In the genomic region with DNA sequence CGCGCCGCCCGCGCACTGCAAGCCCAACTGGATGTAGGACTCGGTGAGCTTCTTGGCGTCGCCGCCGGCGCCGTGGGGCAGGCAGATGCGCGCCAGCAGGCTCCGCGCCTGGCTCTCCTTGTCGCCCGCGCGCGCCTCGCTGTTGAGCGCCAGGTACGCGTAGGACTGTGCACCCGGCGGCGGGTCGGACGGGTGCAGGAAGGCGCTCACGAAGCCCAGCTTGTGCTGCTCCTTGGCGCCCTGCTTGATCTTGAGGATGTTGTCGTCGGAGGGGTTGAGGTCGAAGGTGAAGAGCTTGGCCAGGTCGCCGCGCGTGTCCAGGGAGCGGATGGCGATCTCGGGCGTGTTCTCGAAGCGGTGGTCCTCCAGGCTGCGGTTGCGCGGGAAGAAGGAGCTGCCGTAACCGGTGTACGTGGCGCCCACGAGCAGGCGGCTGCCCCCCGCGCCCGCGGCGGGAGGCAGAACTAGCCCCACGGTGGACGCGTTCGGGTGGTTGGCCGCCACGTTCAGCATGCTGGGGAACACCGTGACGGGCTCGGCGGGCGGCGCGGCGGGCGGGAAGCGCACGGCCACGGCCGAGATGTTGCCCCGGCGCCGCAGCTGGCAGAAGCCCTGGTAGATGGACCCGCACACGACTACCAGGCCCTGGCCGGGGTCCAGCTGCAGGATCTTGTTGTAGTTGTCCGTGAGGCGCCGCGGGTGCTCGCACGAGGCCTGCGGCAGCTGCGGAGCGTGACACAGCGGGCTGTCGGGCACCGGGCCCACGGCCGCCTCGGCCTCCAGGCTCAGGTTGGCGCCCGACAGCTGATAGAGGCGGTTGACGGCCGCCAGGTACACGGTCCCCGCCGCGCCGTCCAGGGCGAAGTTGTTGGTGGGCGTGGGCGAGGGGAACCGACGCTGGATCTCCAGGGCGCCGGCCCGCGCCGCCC, we compare ENCODE assay signal across 8 cellular contexts. TPM values are rescaled to one million over a fixed set of nuclear protein-coding genes. Genes with fewer than 3 reads are reported as not detected.
DNase-seq lines count a peak whose midpoint lies in the region; ATAC-seq and TF ChIP-seq lines count a peak whose summit lies in the region.

No MANE protein-coding gene starts in this region.

- H3K27me3 ChIP-seq in ACC112 (ENCODE audit: insufficient read depth, low read length) (no peaks in the 10 kb centered on the region), H9 (ENCODE audit: insufficient read depth, low read length) (peaks cover 6% of the 10 kb centered on the region; the same call in 1 of the 2 replicates), Peyer's patch (peaks cover 0 to 6% of the 10 kb centered on the region in 2 donors), rectal smooth muscle tissue (ENCODE audit: control insufficient read depth, insufficient read depth, low read length) (peaks cover 4% of the 10 kb centered on the region)

- H3K27me3 Mint-ChIP-seq in H9 (ENCODE audit: low read depth) = peaks cover 38% of the 10 kb centered on the region
- peaks cover 68% of the 10 kb centered on the region for H3K27me3 Mint-ChIP-seq in activated naive CD8-positive, alpha-beta T cell treated with anti-CD3 and anti-CD28 coated beads, Interleukin-2, amount 10 ng/mL, durations not matched to agents 7 days and 5 days

- H2BK15ac ChIP-seq in H9 (ENCODE audit: low read depth, low read length) = no peak overlapping the region

- H3K9me3 ChIP-seq in H9 (ENCODE audit: control insufficient read depth, low read depth, low read length) (no peaks in the 10 kb centered on the region), Peyer's patch (no peaks in the 10 kb centered on the region)

- no peak overlapping the region for H3K27ac Mint-ChIP-seq in H9
- peak overlapping the region; percentile 75 for H3K27ac Mint-ChIP-seq in activated naive CD8-positive, alpha-beta T cell treated with anti-CD3 and anti-CD28 coated beads, Interleukin-2, amount 10 ng/mL, durations not matched to agents 7 days and 5 days

- no peak overlapping the region for H2BK12ac ChIP-seq in H9 (ENCODE audit: insufficient read length, low read depth, low read length)

- H3K9me3 Mint-ChIP-seq in H9 = peaks cover 2 to 3% of the 10 kb centered on the region in 2 experiments; a peak in 2 of 5 replicates
- H3K9me3 Mint-ChIP-seq in activated naive CD8-positive, alpha-beta T cell treated with anti-CD3 and anti-CD28 coated beads, Interleukin-2, amount 10 ng/mL, durations not matched to agents 7 days and 5 days = no peaks in the 10 kb centered on the region

- no peak overlapping the region for H2AK5ac ChIP-seq in H9 (ENCODE audit: insufficient read length, low read length)

- no CpG with 5 or more reads among the region's 120 CpGs for WGBS in H9 (ENCODE audit: extremely low coverage, insufficient read length, low lambda C conversion rate)

- H3T11ph ChIP-seq in H9 (ENCODE audit: low read length) = no peak overlapping the region

- no peak overlapping the region for H2BK120ac ChIP-seq in H9 (ENCODE audit: low read depth, low read length, poor library complexity, severe bottlenecking)

- H3K4me2 ChIP-seq in H9 (ENCODE audit: insufficient read depth, insufficient read length, low read length) = peak overlapping the region; percentile 48

- intact Hi-C loops in left cardiac atrium (cut with DNase I) = no loop called here

- H3K23ac ChIP-seq in H9 (ENCODE audit: insufficient read length, low read depth, low read length) = no peak overlapping the region

- peaks cover 0 to 3% (median 0%) of the 10 kb centered on the region in 3 experiments; a peak in 2 of 7 replicates for H3K36me3 Mint-ChIP-seq in H9 (ENCODE audit: insufficient read depth in 1 of 3, low read depth in 3 of 3)
- H3K36me3 Mint-ChIP-seq in activated naive CD8-positive, alpha-beta T cell treated with anti-CD3 and anti-CD28 coated beads, Interleukin-2, amount 10 ng/mL, durations not matched to agents 7 days and 5 days = peaks cover 1% of the 10 kb centered on the region

- H3K14ac ChIP-seq in H9 (ENCODE audit: insufficient read depth, low read length) = no peak overlapping the region; the same call in 1 of the 2 replicates

- DNase-seq in H9 (peak; percentile 58), Peyer's patch (peak in 2 of 3 donors; percentile 51 to 66), left cardiac atrium (peak; percentile 69), DMS153 treated with DMSO at 0.1 percent for 48 hours (lab: John Stamatoyannopoulos, UW; ENCODE audit: unreplicated experiment) (no peak)
- DNase-seq in activated naive CD8-positive, alpha-beta T cell treated with anti-CD3 and anti-CD28 coated beads, Interleukin-2, amount 10 ng/mL, durations not matched to agents 7 days and 5 days = peak; percentile 59

- no peak overlapping the region for H3K18ac ChIP-seq in H9 (ENCODE audit: insufficient read length, low read depth, low read length)

- no peaks in the 10 kb centered on the region for H3K79me1 ChIP-seq in H9 (ENCODE audit: insufficient read depth, low read depth, low read length, poor library complexity, severe bottlenecking)

- no peak overlapping the region for H3K4ac ChIP-seq in H9 (ENCODE audit: low read depth, low read length)

- H2BK5ac ChIP-seq in H9 (ENCODE audit: insufficient read length, low read length) = no peak overlapping the region

- H3K79me2 ChIP-seq in ACC112 (ENCODE audit: control insufficient read depth, insufficient read depth, low read length, unreplicated experiment) (peaks cover 54% of the 10 kb centered on the region), H9 (ENCODE audit: insufficient read depth, low read length) (peaks cover 3% of the 10 kb centered on the region; the same call in 1 of the 2 replicates)

- no peaks in the 10 kb centered on the region for H4K20me1 ChIP-seq in H9 (ENCODE audit: control insufficient read depth, insufficient read depth, insufficient read length)

- H3K23me2 ChIP-seq in H9 (ENCODE audit: insufficient read length, low read depth, low read length, poor library complexity, severe bottlenecking) = peaks cover 12% of the 10 kb centered on the region

- no peak overlapping the region for H4K91ac ChIP-seq in H9 (ENCODE audit: insufficient read length, low read depth, low read length)

- no peak overlapping the region for H3K56ac ChIP-seq in H9 (ENCODE audit: insufficient read length, low read depth, low read length)

- H4K8ac ChIP-seq in H9 (replicated peaks; ENCODE audit: insufficient read length, low read depth, low read length) = no peak overlapping the region

- H3K4me3 Mint-ChIP-seq in H9 = peak overlapping the region; percentile 81 to 93
- peak overlapping the region; percentile 86 for H3K4me3 Mint-ChIP-seq in activated naive CD8-positive, alpha-beta T cell treated with anti-CD3 and anti-CD28 coated beads, Interleukin-2, amount 10 ng/mL, durations not matched to agents 7 days and 5 days

- H3K9ac ChIP-seq in H9 (ENCODE audit: extremely low read depth, insufficient read length, low read length) (peak overlapping the region; percentile 3), rectal smooth muscle tissue (ENCODE audit: low read length) (peak overlapping the region; percentile 19)

- no peak overlapping the region for H2BK20ac ChIP-seq in H9 (ENCODE audit: low read depth, low read length, poor library complexity, severe bottlenecking)

- peak; percentile 58 for ATAC-seq in activated naive CD8-positive, alpha-beta T cell treated with anti-CD3 and anti-CD28 coated beads, Interleukin-2, amount 10 ng/mL, durations not matched to agents 7 days and 5 days (ENCODE audit: low read depth)
- ATAC-seq in left cardiac atrium = peak; percentile 5 to 7
- ATAC-seq in GM21723 (IDR thresholded peaks at IDR 0.05; ENCODE audit: unreplicated experiment) = no peak

- no peak overlapping the region for H4K5ac ChIP-seq in H9 (ENCODE audit: insufficient read length, low read depth, low read length)

- TF ChIP-seq CTCF in H9 (conservative IDR thresholded peaks at IDR 0.05) = no peak; the same call in 2 of the 3 replicates
- peak in 2 of 6 experiments; percentile 11 to 17 for TF ChIP-seq CTCF in Peyer's patch (IDR thresholded peaks at IDR 0.05)

- peaks cover 55% of the 10 kb centered on the region in 2 experiments for H3K4me1 Mint-ChIP-seq in H9
- peaks cover 14% of the 10 kb centered on the region for H3K4me1 Mint-ChIP-seq in activated naive CD8-positive, alpha-beta T cell treated with anti-CD3 and anti-CD28 coated beads, Interleukin-2, amount 10 ng/mL, durations not matched to agents 7 days and 5 days

- peak overlapping the region; percentile 11; the same call in 1 of the 2 replicates for H3K27ac ChIP-seq in ACC112 (ENCODE audit: low read depth, low read length)
- no peak overlapping the region for H3K27ac ChIP-seq in H9 (ENCODE audit: insufficient read length, low read depth, low read length)
- peak overlapping the region; percentile 66 to 86 (median 79) for H3K27ac ChIP-seq in Peyer's patch
- peak overlapping the region; percentile 52 for H3K27ac ChIP-seq in rectal smooth muscle tissue (ENCODE audit: low read depth, low read length)

- H3K36me3 ChIP-seq in ACC112 (ENCODE audit: insufficient read depth, low read length) (no peaks in the 10 kb centered on the region), Peyer's patch (no peaks in the 10 kb centered on the region), rectal smooth muscle tissue (ENCODE audit: control insufficient read depth, insufficient read depth, low read length) (no peaks in the 10 kb centered on the region)

- H2AFZ ChIP-seq in ACC112 (ENCODE audit: low read length, unreplicated experiment) = peak overlapping the region; percentile 24
- no peak overlapping the region for H2AFZ ChIP-seq in H9 (ENCODE audit: low read length)

- H3K4me1 ChIP-seq in ACC112 (ENCODE audit: control insufficient read depth, insufficient read depth, low read length, unreplicated experiment) (peaks cover 52% of the 10 kb centered on the region), H9 (ENCODE audit: insufficient read depth, low read length) (peaks cover 3% of the 10 kb centered on the region), Peyer's patch (peaks cover 0 to 61% (median 16%) of the 10 kb centered on the region in 4 donors), rectal smooth muscle tissue (ENCODE audit: control insufficient read depth, insufficient read depth, low read length) (no peaks in the 10 kb centered on the region)

- POLR2A ChIA-PET in activated naive CD8-positive, alpha-beta T cell treated with anti-CD3 and anti-CD28 coated beads, Interleukin-2, amount 10 ng/mL, durations not matched to agents 7 days and 5 days (lab: Charles Lee) = interaction anchor here (0.5 to 1.4 kb wide), 4 partner anchors 10 to 431 kb away, joined by 3 to 4 read pairs (median 3); no protein-coding TSS in a partner anchor

- peak overlapping the region; percentile 92 for H3K4me3 ChIP-seq in ACC112 (ENCODE audit: low read depth, low read length)
- H3K4me3 ChIP-seq in Peyer's patch = peak overlapping the region; percentile 49 to 76 (median 66)
- H3K4me3 ChIP-seq in rectal smooth muscle tissue (ENCODE audit: low read length) = peak overlapping the region; percentile 71

- no peak for TF ChIP-seq POLR2A in Peyer's patch (IDR thresholded peaks at IDR 0.05)

RNA-seq across cellular contexts. Expression of gene PLXND1, which starts 0.6 kb away (rescaled TPM):
- total RNA-seq in H9 (2021) = 48.4 and 50.9 TPM in 2 replicates
- total RNA-seq in Peyer's patch = 100 to 1,000 TPM in 1 of 4 donors, 10 to 100 TPM in 3; 13.1 to 305 (median 48.2) TPM
- 10 to 100 TPM; 30.0 to 38.3 TPM for total RNA-seq in activated naive CD8-positive, alpha-beta T cell treated with anti-CD3 and anti-CD28 coated beads, Interleukin-2, amount 10 ng/mL, durations not matched to agents 7 days and 5 days
- total RNA-seq in left cardiac atrium = 100 to 1,000 TPM; 106 to 112 TPM
